ENCODE assay signal across 8 cellular contexts in the genomic region with DNA sequence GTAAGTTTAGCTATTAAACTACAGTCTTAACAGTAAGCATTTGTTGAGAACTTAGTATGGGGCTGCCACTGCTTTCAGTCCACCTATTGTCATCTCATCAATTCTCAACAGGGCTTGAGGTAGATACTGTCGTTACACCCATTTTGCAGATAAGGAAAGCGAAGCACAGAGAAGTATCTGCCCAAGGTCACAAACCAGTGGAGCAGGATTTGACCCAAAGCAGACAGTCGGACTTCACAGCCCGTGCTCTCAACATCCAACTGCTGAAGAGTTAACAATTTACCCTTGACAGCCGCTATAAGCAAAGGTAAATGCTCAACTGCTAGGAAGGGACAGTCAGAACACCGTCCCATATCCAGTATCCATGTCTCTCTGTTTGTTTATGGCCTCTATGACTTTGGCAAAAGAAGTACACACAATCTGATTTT. TPM values are rescaled to one million over a fixed set of nuclear protein-coding genes. Genes with fewer than 3 reads are reported as not detected.
A peak's percentile ranks its signal among the peaks of the same experiment; 100 is the strongest.
DNase-seq lines count a peak whose midpoint lies in the region; ATAC-seq and TF ChIP-seq lines count a peak whose summit lies in the region.

No MANE protein-coding gene starts in this region.

- peak in 1 of 4 donors; percentile 17 for TF ChIP-seq POLR2A in upper lobe of left lung (IDR thresholded peaks at IDR 0.05)

- POLR2A ChIA-PET in OCI-LY7 (lab: Charles Lee), result interaction anchor here (0.6 to 2.0 kb wide), 4 partner anchors 13 to 45 kb away, joined by 3 to 11 read pairs (median 3); no protein-coding TSS in a partner anchor

- peaks cover 11% of the 10 kb centered on the region for H3K36me3 Mint-ChIP-seq in central memory CD8-positive, alpha-beta T cell (ENCODE audit: insufficient read depth)

- H3K27me3 Mint-ChIP-seq in central memory CD8-positive, alpha-beta T cell, result no peaks in the 10 kb centered on the region

- BruUV-seq in OCI-LY7 (replicated peaks; lab: Mats Ljungman, UMichigan), result TSS peak; percentile 62

- H3K27me3 ChIP-seq in lung (ENCODE audit: control insufficient read depth, insufficient read depth), result no peaks in the 10 kb centered on the region
- no peaks in the 10 kb centered on the region for H3K27me3 ChIP-seq in upper lobe of left lung

- H3K4me3 ChIP-seq in OCI-LY7 (ENCODE audit: low read depth, low read length, poor library complexity, severe bottlenecking) (peak overlapping the region; percentile 75), lung (peak overlapping the region; percentile 67), upper lobe of left lung (peak overlapping the region; percentile 65 to 97 (median 92))

- H3K9me2 ChIP-seq in OCI-LY7 (ENCODE audit: insufficient read depth, low read length), result no peaks in the 10 kb centered on the region

- H2AFZ ChIP-seq in OCI-LY7 (ENCODE audit: low read length), result no peak overlapping the region

- TF ChIP-seq EP300 in upper lobe of left lung (IDR thresholded peaks at IDR 0.05), result no peak

- H3K9me3 Mint-ChIP-seq in central memory CD8-positive, alpha-beta T cell, result no peaks in the 10 kb centered on the region

- H3K9me3 ChIP-seq in OCI-LY7 (ENCODE audit: low read length) (no peaks in the 10 kb centered on the region), lung (ENCODE audit: control insufficient read depth in 2 of 2, insufficient read depth in 1 of 2, low read length in 1 of 2) (no peaks in the 10 kb centered on the region), upper lobe of left lung (no peaks in the 10 kb centered on the region)

- intact Hi-C loops in OCI-LY7 (cut with micrococcal nuclease; ENCODE audit: unreplicated experiment), result loop anchor here (10.0 kb wide), 1 partner anchor 901 kb away; a partner anchor contains a TSS

- WGBS in lung, 2 donors, result 6 to 7% methylated on average over 6 of the region's 6 CpGs
- 12 to 27% methylated on average over 2 to 6 of the region's 6 CpGs for WGBS in upper lobe of left lung, 2 donors

- H3K4me1 ChIP-seq in OCI-LY7 (ENCODE audit: insufficient read depth, low read length, poor library complexity, severe bottlenecking), result peaks cover 17% of the 10 kb centered on the region
- H3K4me1 ChIP-seq in lung (ENCODE audit: control insufficient read depth in 2 of 2, insufficient read depth in 2 of 2, low read length in 2 of 2), result peaks cover 13 to 26% of the 10 kb centered on the region in 2 donors
- H3K4me1 ChIP-seq in upper lobe of left lung, result peaks cover 47 to 62% (median 51%) of the 10 kb centered on the region in 4 donors

- peak overlapping the region; percentile 89 for H3K4me2 ChIP-seq in OCI-LY7 (ENCODE audit: low read length)

- peak overlapping the region; percentile 87 for H3K4me3 Mint-ChIP-seq in central memory CD8-positive, alpha-beta T cell

- H3K4me1 Mint-ChIP-seq in central memory CD8-positive, alpha-beta T cell, result peaks cover 39% of the 10 kb centered on the region

- peak in 2 of 3 experiments; percentile 47 to 72 for DNase-seq in NCI-H1417 (lab: John Stamatoyannopoulos, UW)
- no peak for DNase-seq in NCI-H1417 treated with DMSO at 0.1 percent for 48 hours (lab: John Stamatoyannopoulos, UW)
- DNase-seq in OCI-LY7 (ENCODE audit: low spot score), result peak; percentile 27
- DNase-seq in central memory CD8-positive, alpha-beta T cell (ENCODE audit: low spot score in 2 of 2), result no peak
- no peak for DNase-seq in lung (ENCODE audit: low spot score)
- DNase-seq in upper lobe of left lung, result no peak
- no peak for DNase-seq in NOMO-1 treated with dmso at 0.1 percent for 144 hours (lab: John Stamatoyannopoulos, UW; ENCODE audit: unreplicated experiment)

- no peak for TF ChIP-seq CTCF in OCI-LY7 (conservative IDR thresholded peaks at IDR 0.05; ENCODE audit: low read length)
- TF ChIP-seq CTCF in lung (IDR thresholded peaks at IDR 0.05; ENCODE audit: control extremely low read depth, extremely low read depth), result no peak
- TF ChIP-seq CTCF in upper lobe of left lung (IDR thresholded peaks at IDR 0.05), result no peak

- no peak overlapping the region for H3K27ac ChIP-seq in OCI-LY7 (ENCODE audit: low read depth, low read length, poor library complexity, severe bottlenecking)
- H3K27ac ChIP-seq in lung (ENCODE audit: low read depth in 1 of 2, low read length in 1 of 2), result peak overlapping the region; percentile 96 to 100
- H3K27ac ChIP-seq in upper lobe of left lung, result peak overlapping the region; percentile 98 to 100 (median 100)

- peak overlapping the region; percentile 78 for H3K27ac Mint-ChIP-seq in central memory CD8-positive, alpha-beta T cell (ENCODE audit: low read depth)

- H3K36me3 ChIP-seq in OCI-LY7 (ENCODE audit: insufficient read depth, low read length), result no peaks in the 10 kb centered on the region
- H3K36me3 ChIP-seq in lung (ENCODE audit: control insufficient read depth in 2 of 2, insufficient read depth in 2 of 2, low read length in 2 of 2), result no peaks in the 10 kb centered on the region
- no peaks in the 10 kb centered on the region for H3K36me3 ChIP-seq in upper lobe of left lung

- H3K79me2 ChIP-seq in OCI-LY7 (ENCODE audit: insufficient read depth, low read depth, low read length), result peaks cover 55% of the 10 kb centered on the region

- no peak for ATAC-seq in central memory CD8-positive, alpha-beta T cell (replicated peaks; ENCODE audit: extremely low read depth, poor library complexity, severe bottlenecking)
- ATAC-seq in lung (ENCODE audit: insufficient read depth, low FRiP score), result no peak
- no peak for ATAC-seq in upper lobe of left lung (ENCODE audit: low FRiP score in 2 of 2)
- no peak for ATAC-seq in GM18511 (IDR thresholded peaks at IDR 0.05; ENCODE audit: unreplicated experiment)

- H4K20me1 ChIP-seq in OCI-LY7 (ENCODE audit: insufficient read depth, low read length), result peaks cover 39% of the 10 kb centered on the region

- CTCF ChIA-PET in OCI-LY7 (lab: Charles Lee; ENCODE audit: unreplicated experiment), result no interaction called here

RNA-seq across cellular contexts. Expression of a gene that starts 1.3 kb away (rescaled TPM):
- total RNA-seq in OCI-LY7 (2014; rRNA removed; shearing (Covaris generic)), result 15.7 and 22.8 TPM in 2 replicates
- total RNA-seq in OCI-LY7 (2022), result 18.9 and 23.1 TPM in 2 replicates
- 10 to 100 TPM; 22.3 to 53.2 TPM for total RNA-seq in lung
- polyA plus RNA-seq in lung, result 10 to 100 TPM; 15.6 to 16.0 TPM
- 10 to 100 TPM; 19.4 to 45.1 (median 24.9) TPM for total RNA-seq in upper lobe of left lung

Comparison
In these comparisons a context has a peak if more than half of its experiments do, and no peak if none do; other contexts are left out.
1. DNase-seq: peak in NCI-H1417 (2 of 3) and OCI-LY7 (single experiment); none in NCI-H1417 treated with DMSO at 0.1 percent for 48 hours (single experiment), central memory CD8-positive, alpha-beta T cell (0 of 2), lung (single experiment), upper lobe of left lung (0 of 2) and NOMO-1 treated with dmso at 0.1 percent for 144 hours (single experiment).
2. Peak in every context shown above with its lines, with median percentiles within 50 percentile points of each other: H3K4me3 ChIP-seq.